9 cellular contexts compared by ENCODE assay signal in genomic region chr18:23574611-23575308, GRCh38. TPM values are rescaled to one million over a fixed set of nuclear protein-coding genes. Genes with fewer than 3 reads are reported as not detected.
DNase-seq lines count a peak whose midpoint lies in the region; ATAC-seq and TF ChIP-seq lines count a peak whose summit lies in the region.
"Had no signal": no experiment of that assay in that cellular context is flagged by ENCODE, and none has a peak within 500 bp of the region (broad histone marks: within the 10 kb centered on the region; RNA-seq: fewer than 3 reads in every experiment).

No MANE protein-coding gene starts in this region.

- H3K4me3 Mint-ChIP-seq in IgD-negative memory B cell (peak overlapping the region in 2 of 4 donors; percentile 60 to 86), MCF 10A (ENCODE audit: unreplicated experiment) (peak overlapping the region; percentile 57)
- H3K4me3 Mint-ChIP-seq in naive thymus-derived CD4-positive, alpha-beta T cell: peak overlapping the region; percentile 36 to 73 (median 50)

- H3K27ac ChIP-seq in ACC112 (ENCODE audit: low read depth, low read length): peak overlapping the region; percentile 59; the same call in 1 of the 2 replicates
- H3K27ac ChIP-seq in naive thymus-derived CD4-positive, alpha-beta T cell (ENCODE audit: low read depth, low read length): peak overlapping the region; percentile 30
- H3K27ac ChIP-seq in gastroesophageal sphincter: peak overlapping the region in 1 of 4 donors; percentile 32

- TF ChIP-seq POLR2A in gastroesophageal sphincter (IDR thresholded peaks at IDR 0.05): no peak

- intact Hi-C loops in MCF 10A (cut with micrococcal nuclease): no loop called here
- intact Hi-C loops in naive thymus-derived CD4-positive, alpha-beta T cell (cut with micrococcal nuclease): loop anchor here (1.0 kb wide), 1 partner anchor 12 kb away; the partner anchor contains the start of gene NPC1 (in 2 of the 2)

- peak overlapping the region; percentile 11; the same call in 1 of the 2 replicates for H3K4me3 ChIP-seq in ACC112 (ENCODE audit: low read depth, low read length)
- peak overlapping the region; percentile 26 for H3K4me3 ChIP-seq in naive thymus-derived CD4-positive, alpha-beta T cell (ENCODE audit: low read length)
- H3K4me3 ChIP-seq in gastroesophageal sphincter: no peak overlapping the region

- H3K9me3 Mint-ChIP-seq in IgD-negative memory B cell (no peaks in the 10 kb centered on the region), MCF 10A (ENCODE audit: unreplicated experiment) (no peaks in the 10 kb centered on the region)
- no peaks in the 10 kb centered on the region for H3K9me3 Mint-ChIP-seq in naive thymus-derived CD4-positive, alpha-beta T cell

- H3K27me3 ChIP-seq in ACC112 (ENCODE audit: insufficient read depth, low read length) (no peaks in the 10 kb centered on the region), gastroesophageal sphincter (no peaks in the 10 kb centered on the region)
- no peaks in the 10 kb centered on the region for H3K27me3 ChIP-seq in naive thymus-derived CD4-positive, alpha-beta T cell (ENCODE audit: control insufficient read depth in 2 of 2, insufficient read depth in 2 of 2, low read length in 2 of 2)

- H3K36me3 Mint-ChIP-seq in IgD-negative memory B cell: peaks cover 3% of the 10 kb centered on the region
- H3K36me3 Mint-ChIP-seq in MCF 10A (ENCODE audit: insufficient read depth, unreplicated experiment): peaks cover 37% of the 10 kb centered on the region
- H3K36me3 Mint-ChIP-seq in naive thymus-derived CD4-positive, alpha-beta T cell: peaks cover 4 to 26% (median 24%) of the 10 kb centered on the region in 5 donors

- H3K27me3 Mint-ChIP-seq in IgD-negative memory B cell (no peaks in the 10 kb centered on the region), MCF 10A (ENCODE audit: insufficient read depth, unreplicated experiment) (no peaks in the 10 kb centered on the region)
- H3K27me3 Mint-ChIP-seq in naive thymus-derived CD4-positive, alpha-beta T cell: no peaks in the 10 kb centered on the region

- no peaks in the 10 kb centered on the region for H3K9me3 ChIP-seq in naive thymus-derived CD4-positive, alpha-beta T cell (ENCODE audit: control insufficient read depth in 2 of 3, low read length in 3 of 3)
- no peaks in the 10 kb centered on the region for H3K9me3 ChIP-seq in gastroesophageal sphincter

- H3K4me1 ChIP-seq in ACC112 (ENCODE audit: control insufficient read depth, insufficient read depth, low read length, unreplicated experiment): peaks cover 29% of the 10 kb centered on the region
- H3K4me1 ChIP-seq in naive thymus-derived CD4-positive, alpha-beta T cell (ENCODE audit: control insufficient read depth in 2 of 2, insufficient read depth in 2 of 2, low read length in 2 of 2): peaks cover 17 to 68% of the 10 kb centered on the region in 2 donors
- H3K4me1 ChIP-seq in gastroesophageal sphincter: peaks cover 0 to 38% (median 0%) of the 10 kb centered on the region in 3 donors

- H3K36me3 ChIP-seq in ACC112 (ENCODE audit: insufficient read depth, low read length): peaks cover 16% of the 10 kb centered on the region
- peaks cover 0 to 7% (median 5%) of the 10 kb centered on the region in 3 experiments for H3K36me3 ChIP-seq in naive thymus-derived CD4-positive, alpha-beta T cell (ENCODE audit: control insufficient read depth in 2 of 3, insufficient read depth in 3 of 3, low read length in 3 of 3)
- peaks cover 0 to 57% of the 10 kb centered on the region in 2 donors for H3K36me3 ChIP-seq in gastroesophageal sphincter

- POLR2A ChIA-PET in MCF 10A (lab: Yijun Ruan, JAX): interaction anchor here (0.5 to 2.4 kb wide), 8 partner anchors 8 to 121 kb away, joined by 3 to 35 read pairs (median 3); partner anchors contain the start of genes LAMA3, NPC1 and RIOK3
- POLR2A ChIA-PET in naive thymus-derived CD4-positive, alpha-beta T cell (lab: Charles Lee): no interaction called here

- 59 to 61% methylated on average over 3 to 5 of the region's 5 CpGs for WGBS in gastroesophageal sphincter (ENCODE audit: low coverage in 1 of 2), 2 donors

- BruUV-seq in MCF 10A (replicated peaks; lab: Mats Ljungman, UMichigan): no TSS peak

- H2AFZ ChIP-seq in ACC112 (ENCODE audit: low read length, unreplicated experiment): no peak overlapping the region

- peaks cover 35% of the 10 kb centered on the region for H3K79me2 ChIP-seq in ACC112 (ENCODE audit: control insufficient read depth, insufficient read depth, low read length, unreplicated experiment)

- no peak for ATAC-seq in naive thymus-derived CD4-positive, alpha-beta T cell
- ATAC-seq in gastroesophageal sphincter: no peak
- ATAC-seq in HG03571 (IDR thresholded peaks at IDR 0.05; ENCODE audit: unreplicated experiment): no peak

- H3K27ac Mint-ChIP-seq in IgD-negative memory B cell (peak overlapping the region in 2 of 3 donors; percentile 44 to 71), MCF 10A (ENCODE audit: low read depth, unreplicated experiment) (peak overlapping the region; percentile 88)
- H3K27ac Mint-ChIP-seq in naive thymus-derived CD4-positive, alpha-beta T cell: peak overlapping the region; percentile 56 to 91 (median 66)

- TF ChIP-seq CTCF in MCF 10A (IDR thresholded peaks at IDR 0.05; ENCODE audit: unreplicated experiment) (no peak), gastroesophageal sphincter (IDR thresholded peaks at IDR 0.05) (no peak)

- CTCF ChIA-PET in MCF 10A (lab: Yijun Ruan, JAX): interaction anchor here (0.6 to 2.4 kb wide), 3 partner anchors 10 to 75 kb away, joined by 4 to 9 read pairs (median 4); no protein-coding TSS in a partner anchor
- CTCF ChIA-PET in naive thymus-derived CD4-positive, alpha-beta T cell (lab: Charles Lee): no interaction called here

- no peak for DNase-seq in MCF 10A (ENCODE audit: unreplicated experiment)
- DNase-seq in naive thymus-derived CD4-positive, alpha-beta T cell: no peak
- DNase-seq in OCI-M1 (lab: John Stamatoyannopoulos, UW): no peak
- no peak for DNase-seq in KG1 (lab: John Stamatoyannopoulos, UW)
- DNase-seq: DMS79 had no signal

- H3K4me1 Mint-ChIP-seq in IgD-negative memory B cell: peaks cover 20 to 42% (median 32%) of the 10 kb centered on the region in 3 donors
- H3K4me1 Mint-ChIP-seq in MCF 10A (ENCODE audit: insufficient read depth, unreplicated experiment): peaks cover 31% of the 10 kb centered on the region
- H3K4me1 Mint-ChIP-seq in naive thymus-derived CD4-positive, alpha-beta T cell: peaks cover 33 to 65% (median 48%) of the 10 kb centered on the region in 7 donors

- no peak for TF ChIP-seq EP300 in gastroesophageal sphincter (IDR thresholded peaks at IDR 0.05)

RNA-seq across cellular contexts. Expression of gene NPC1, which starts 11.5 kb away (rescaled TPM):
- polyA plus RNA-seq in IgD-negative memory B cell: 10.7 TPM
- total RNA-seq in MCF 10A (2022) (60.4 and 78.8 TPM in 2 replicates), gastroesophageal sphincter (10 to 100 TPM; 35.6 to 63.2 (median 51.9) TPM)
- 10 to 100 TPM; 29.2 to 49.3 (median 31.4) TPM for total RNA-seq in naive thymus-derived CD4-positive, alpha-beta T cell
- 1 to 10 TPM; 4.6 to 9.7 TPM for polyA plus RNA-seq in naive thymus-derived CD4-positive, alpha-beta T cell

Comparison
In these comparisons a context has a peak if more than half of its experiments do, and no peak if none do; other contexts are left out.
1. H3K4me3 ChIP-seq: peak in ACC112 (single experiment) and naive thymus-derived CD4-positive, alpha-beta T cell (single experiment); none in gastroesophageal sphincter (0 of 2).
2. Peak in every context shown above with its lines, with median percentiles within 50 percentile points of each other: H3K27ac Mint-ChIP-seq.